ENCODE assay signal across 8 cellular contexts in the genomic region with DNA sequence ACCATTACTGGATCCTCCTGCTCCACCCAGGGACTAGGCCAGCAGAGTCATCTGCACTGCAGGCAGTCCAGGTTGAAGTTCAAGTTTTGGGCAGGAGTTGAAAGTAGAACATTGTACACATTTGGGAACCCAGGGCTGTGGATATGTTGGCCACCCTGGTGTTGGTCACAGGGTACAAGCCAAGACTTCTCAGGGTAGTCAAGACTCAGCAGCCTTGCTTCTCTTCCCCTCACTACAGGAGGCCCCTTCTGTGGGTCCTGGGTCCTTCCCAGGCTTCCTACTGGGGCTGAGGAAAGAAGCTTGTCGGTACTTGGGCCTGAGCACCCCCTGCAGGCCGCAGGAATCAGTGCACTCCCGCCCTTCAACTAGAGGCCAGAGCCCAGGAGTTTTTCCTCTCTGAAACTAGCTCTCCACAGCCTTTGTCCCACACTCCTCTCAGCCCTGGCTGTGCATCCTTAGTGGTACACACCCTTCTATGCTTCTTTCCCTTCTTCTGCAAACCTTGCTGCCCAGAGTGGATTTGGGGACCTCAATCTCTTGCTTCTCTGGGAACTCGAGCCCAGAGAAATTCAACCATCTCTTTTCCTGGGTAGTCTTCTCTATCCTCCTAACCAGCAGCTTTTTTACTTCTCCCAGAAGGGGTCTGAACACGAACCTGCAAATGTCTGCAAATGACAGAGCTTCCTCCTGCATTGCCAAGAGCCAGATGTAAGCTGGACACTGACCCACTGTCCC. TPM values are rescaled to one million over a fixed set of nuclear protein-coding genes. Genes with fewer than 3 reads are reported as not detected.
A peak's percentile ranks its signal among the peaks of the same experiment; 100 is the strongest.
DNase-seq lines count a peak whose midpoint lies in the region; ATAC-seq and TF ChIP-seq lines count a peak whose summit lies in the region.

No MANE protein-coding gene starts in this region.

- TF ChIP-seq EP300 in transverse colon (IDR thresholded peaks at IDR 0.05; ENCODE audit: low read depth): no peak

- DNase-seq in AG09309 (ENCODE audit: low read depth) (no peak), OCI-LY7 (ENCODE audit: low spot score) (peak; percentile 77), fibroblast of the aortic adventitia (ENCODE audit: low read depth) (peak; percentile 61), omental fat pad (ENCODE audit: low spot score) (no peak), transverse colon (peak; percentile 61)
- DNase-seq in activated T-cell treated with anti-CD3 and anti-CD28 coated beads, Interleukin-2, amount 50 U/mL, for 4 hours: peak; percentile 55

- in situ Hi-C loops in transverse colon (cut with MboI; ENCODE audit: low pct_ligation_motif_present in 1 of 4, low pct_unique_long_range_greater_than_20kb in 1 of 4, low sequenced_read_pairs in 3 of 4): loop anchor here in 3 of 4 donors (5.0 to 10.0 kb wide), 4 partner anchors 59 to 69 kb away; no protein-coding TSS in a partner anchor

- H3K4me2 ChIP-seq in OCI-LY7 (ENCODE audit: low read length): peak overlapping the region; percentile 13; the same call in 1 of the 2 replicates

- H3K4me3 Mint-ChIP-seq in activated T-cell treated with anti-CD3 and anti-CD28 coated beads, Interleukin-2, amount 50 U/mL, for 4 hours: no peak overlapping the region

- H3K27me3 Mint-ChIP-seq in activated T-cell treated with anti-CD3 and anti-CD28 coated beads, Interleukin-2, amount 50 U/mL, for 4 hours (ENCODE audit: low read depth): no peaks in the 10 kb centered on the region

- H2AFZ ChIP-seq in OCI-LY7 (ENCODE audit: low read length): peak overlapping the region; percentile 55; the same call in 1 of the 2 replicates

- H3K27me3 ChIP-seq in transverse colon: no peaks in the 10 kb centered on the region

- CTCF ChIA-PET in OCI-LY7 (lab: Charles Lee; ENCODE audit: unreplicated experiment): interaction anchor here (0.6 to 4.0 kb wide), 14 partner anchors 9 to 175 kb away, joined by 3 to 74 read pairs (median 3); a partner anchor contains a TSS

- H3K9me3 ChIP-seq in OCI-LY7 (ENCODE audit: low read length) (no peaks in the 10 kb centered on the region), transverse colon (no peaks in the 10 kb centered on the region)

- no peaks in the 10 kb centered on the region for H3K9me3 Mint-ChIP-seq in activated T-cell treated with anti-CD3 and anti-CD28 coated beads, Interleukin-2, amount 50 U/mL, for 4 hours

- peaks cover 36% of the 10 kb centered on the region for H3K4me1 ChIP-seq in OCI-LY7 (ENCODE audit: insufficient read depth, low read length, poor library complexity, severe bottlenecking)
- no peaks in the 10 kb centered on the region for H3K4me1 ChIP-seq in transverse colon

- WGBS in transverse colon (ENCODE audit: low coverage in 1 of 2), 2 donors: 25 to 60% methylated on average over 1 to 5 of the region's 5 CpGs

- H3K9me2 ChIP-seq in OCI-LY7 (ENCODE audit: insufficient read depth, low read length): no peaks in the 10 kb centered on the region

- TF ChIP-seq POLR2A in transverse colon (IDR thresholded peaks at IDR 0.05): no peak

- no peaks in the 10 kb centered on the region for H3K36me3 Mint-ChIP-seq in activated T-cell treated with anti-CD3 and anti-CD28 coated beads, Interleukin-2, amount 50 U/mL, for 4 hours (ENCODE audit: insufficient read depth)

- H3K4me3 ChIP-seq in AG09309 (ENCODE audit: control insufficient read depth, low read depth, low read length) (no peak overlapping the region), OCI-LY7 (ENCODE audit: low read depth, low read length, poor library complexity, severe bottlenecking) (no peak overlapping the region), fibroblast of the aortic adventitia (ENCODE audit: low read depth, low read length) (no peak overlapping the region), transverse colon (no peak overlapping the region)

- no peaks in the 10 kb centered on the region for H4K20me1 ChIP-seq in OCI-LY7 (ENCODE audit: insufficient read depth, low read length)

- no peaks in the 10 kb centered on the region for H3K79me2 ChIP-seq in OCI-LY7 (ENCODE audit: insufficient read depth, low read depth, low read length)

- no peaks in the 10 kb centered on the region for H3K4me1 Mint-ChIP-seq in activated T-cell treated with anti-CD3 and anti-CD28 coated beads, Interleukin-2, amount 50 U/mL, for 4 hours (ENCODE audit: low read depth)

- peak; percentile 72 for ATAC-seq in GM18861 (IDR thresholded peaks at IDR 0.05; ENCODE audit: unreplicated experiment)
- ATAC-seq in HG03066 (IDR thresholded peaks at IDR 0.05; ENCODE audit: low read depth, unreplicated experiment): peak; percentile 75
- ATAC-seq in activated T-cell treated with anti-CD3 and anti-CD28 coated beads, Interleukin-2, amount 50 U/mL, for 4 hours: peak; percentile 87 to 88
- ATAC-seq in omental fat pad (ENCODE audit: low FRiP score): peak; percentile 77

- TF ChIP-seq CTCF in AG09309 (IDR thresholded peaks at IDR 0.05; ENCODE audit: control insufficient read depth, insufficient read depth, low read depth, low read length, missing control alignments) (peak; percentile 85), OCI-LY7 (conservative IDR thresholded peaks at IDR 0.05; ENCODE audit: low read length) (peak; percentile 94), fibroblast of the aortic adventitia (IDR thresholded peaks at IDR 0.05; ENCODE audit: insufficient read depth, low read length) (peak; percentile 89), omental fat pad (IDR thresholded peaks at IDR 0.05) (peak in 2 of 3 donors; percentile 44 to 61), transverse colon (IDR thresholded peaks at IDR 0.05) (peak; percentile 75 to 85 (median 82))

- POLR2A ChIA-PET in OCI-LY7 (lab: Charles Lee): interaction anchor here (0.5 to 6.1 kb wide), 10 partner anchors 11 to 83 kb away, joined by 3 to 62 read pairs (median 4); no protein-coding TSS in a partner anchor

- intact Hi-C loops in OCI-LY7 (cut with micrococcal nuclease; ENCODE audit: unreplicated experiment) (loop anchor here (1.0 to 2.0 kb wide), 2 partner anchors 61 to 64 kb away; no protein-coding TSS in a partner anchor), transverse colon (cut with DNase I; ENCODE audit: low total_unique reads) (loop anchor here (2.0 kb wide), 1 partner anchor 65 kb away; no protein-coding TSS in a partner anchor)

- no TSS peak for BruUV-seq in OCI-LY7 (replicated peaks; lab: Mats Ljungman, UMichigan)

- no peak overlapping the region for H3K27ac ChIP-seq in OCI-LY7 (ENCODE audit: low read depth, low read length, poor library complexity, severe bottlenecking)
- H3K27ac ChIP-seq in transverse colon: no peak overlapping the region

- H3K36me3 ChIP-seq in OCI-LY7 (ENCODE audit: insufficient read depth, low read length): no peaks in the 10 kb centered on the region
- no peaks in the 10 kb centered on the region for H3K36me3 ChIP-seq in transverse colon

RNA-seq across cellular contexts. Expression of a gene that starts 2.6 kb away (rescaled TPM):
- 0.16 TPM in 1 of 2 replicates, not detected in the other for total RNA-seq in OCI-LY7 (2014; rRNA removed; shearing (Covaris generic))
- total RNA-seq in OCI-LY7 (2022): 1.2 and 5.2 TPM in 2 replicates
- total RNA-seq in activated T-cell treated with anti-CD3 and anti-CD28 coated beads, Interleukin-2, amount 50 U/mL, for 4 hours: 1 to 10 TPM in 1 of 3 donors, under 1 TPM in 2; 0.71 to 2.0 (median 0.96) TPM
- total RNA-seq in fibroblast of the aortic adventitia (ENCODE audit: low replicate concordance): 1.2 TPM in 1 of 2 replicates, not detected in the other
- total RNA-seq in omental fat pad: 1 to 10 TPM; 1.7 to 2.5 (median 2.0) TPM
- 1 to 10 TPM in 2 of 4 donors, not detected in 2; 1.8 to 4.6 TPM for total RNA-seq in transverse colon

RNA-seq across cellular contexts. Expression of a gene that starts 24.5 kb away (rescaled TPM):
- total RNA-seq in OCI-LY7 (2014; rRNA removed; shearing (Covaris generic)): 30.4 and 36.1 TPM in 2 replicates
- total RNA-seq in OCI-LY7 (2022) (25.5 and 28.3 TPM in 2 replicates), fibroblast of the aortic adventitia (ENCODE audit: low replicate concordance) (41.8 and 52.4 TPM in 2 replicates), omental fat pad (10 to 100 TPM; 19.8 to 39.9 (median 33.3) TPM), transverse colon (10 to 100 TPM in 3 of 4 donors, 1 to 10 TPM in 1; 9.0 to 18.3 (median 12.0) TPM)
- 10 to 100 TPM; 25.7 to 34.5 (median 27.9) TPM for total RNA-seq in activated T-cell treated with anti-CD3 and anti-CD28 coated beads, Interleukin-2, amount 50 U/mL, for 4 hours

RNA-seq across cellular contexts. Expression of a gene that starts 30.3 kb away (rescaled TPM):
- total RNA-seq in OCI-LY7 (2014; rRNA removed; shearing (Covaris generic)): 8.5 and 21.3 TPM in 2 replicates
- total RNA-seq in OCI-LY7 (2022) (14.7 and 15.5 TPM in 2 replicates), fibroblast of the aortic adventitia (ENCODE audit: low replicate concordance) (18.9 and 23.8 TPM in 2 replicates), omental fat pad (10 to 100 TPM; 16.9 to 27.4 (median 22.1) TPM), transverse colon (100 to 1,000 TPM in 1 of 4 donors, 10 to 100 TPM in 3; 49.1 to 205 (median 67.9) TPM)
- 1 to 10 TPM; 3.2 to 4.3 (median 3.6) TPM for total RNA-seq in activated T-cell treated with anti-CD3 and anti-CD28 coated beads, Interleukin-2, amount 50 U/mL, for 4 hours

RNA-seq across cellular contexts. Expression of a gene that starts 37.7 kb away (rescaled TPM):
- 40.7 and 55.9 TPM in 2 replicates for total RNA-seq in OCI-LY7 (2014; rRNA removed; shearing (Covaris generic))
- total RNA-seq in OCI-LY7 (2022) (44.0 and 49.0 TPM in 2 replicates), fibroblast of the aortic adventitia (ENCODE audit: low replicate concordance) (45.7 and 49.1 TPM in 2 replicates), omental fat pad (10 to 100 TPM; 51.3 to 63.3 (median 54.1) TPM), transverse colon (100 to 1,000 TPM in 1 of 4 donors, 10 to 100 TPM in 3; 77.3 to 110 (median 87.2) TPM)
- total RNA-seq in activated T-cell treated with anti-CD3 and anti-CD28 coated beads, Interleukin-2, amount 50 U/mL, for 4 hours: 10 to 100 TPM; 55.4 to 59.6 (median 56.5) TPM

RNA-seq across cellular contexts. Expression of a gene that starts 37.9 kb away (rescaled TPM):
- 43.7 and 52.8 TPM in 2 replicates for total RNA-seq in OCI-LY7 (2014; rRNA removed; shearing (Covaris generic))
- total RNA-seq in OCI-LY7 (2022): 49.9 and 54.6 TPM in 2 replicates
- total RNA-seq in activated T-cell treated with anti-CD3 and anti-CD28 coated beads, Interleukin-2, amount 50 U/mL, for 4 hours: 10 to 100 TPM; 45.4 to 48.5 (median 48.1) TPM
- 30.1 and 41.8 TPM in 2 replicates for total RNA-seq in fibroblast of the aortic adventitia (ENCODE audit: low replicate concordance)
- 10 to 100 TPM; 42.7 to 60.6 (median 47.8) TPM for total RNA-seq in omental fat pad
- 10 to 100 TPM; 19.1 to 40.2 (median 30.3) TPM for total RNA-seq in transverse colon

Comparison
In these comparisons a context has a peak if more than half of its experiments do, and no peak if none do; other contexts are left out.
1. DNase-seq: peak in OCI-LY7 (single experiment), activated T-cell treated with anti-CD3 and anti-CD28 coated beads, Interleukin-2, amount 50 U/mL, for 4 hours (single experiment), fibroblast of the aortic adventitia (single experiment) and transverse colon (single experiment); none in AG09309 (single experiment) and omental fat pad (single experiment).
2. Peak in every context shown above with its lines, with median percentiles within 50 percentile points of each other: CTCF ChIP-seq and ATAC-seq.